ENCODE assay signal across 8 cellular contexts in genomic region chr1:156114919-156115513, GRCh38. TPM values are rescaled to one million over a fixed set of nuclear protein-coding genes. Genes with fewer than 3 reads are reported as not detected.
DNase-seq lines count a peak whose midpoint lies in the region; ATAC-seq and TF ChIP-seq lines count a peak whose summit lies in the region.

No MANE protein-coding gene starts in this region.

- POLR2A ChIA-PET in activated CD8-positive, alpha-beta T cell treated with anti-CD3 and anti-CD28 coated beads, Interleukin-2, amount 10 ng/mL, durations not matched to agents 7 days and 5 days (lab: Charles Lee), result interaction anchor here (0.8 to 1.6 kb wide), 4 partner anchors 12 to 79 kb away, joined by 3 to 8 read pairs (median 4); partner anchors contain the start of gene SLC25A44

- H3K27ac Mint-ChIP-seq in activated CD8-positive, alpha-beta T cell treated with anti-CD3 and anti-CD28 coated beads, Interleukin-2, amount 10 ng/mL, durations not matched to agents 7 days and 5 days, result no peak overlapping the region
- H3K27ac Mint-ChIP-seq in osteocyte (ENCODE audit: unreplicated experiment), result peak overlapping the region; percentile 99

- DNase-seq in DMS 273 (lab: John Stamatoyannopoulos, UW; ENCODE audit: unreplicated experiment) (peak; percentile 60), DMS 273 treated with DMSO at 0.1 percent for 48 hours (lab: John Stamatoyannopoulos, UW) (no peak), fibroblast of villous mesenchyme (ENCODE audit: low read depth) (no peak), osteocyte (ENCODE audit: extremely low spot score, unreplicated experiment) (no peak), NOMO-1 treated with dmso at 0.1 percent for 144 hours (lab: John Stamatoyannopoulos, UW; ENCODE audit: unreplicated experiment) (no peak)
- DNase-seq in activated CD8-positive, alpha-beta T cell treated with anti-CD3 and anti-CD28 coated beads, Interleukin-2, amount 10 ng/mL, durations not matched to agents 7 days and 5 days, result no peak

- CTCF ChIA-PET in activated CD8-positive, alpha-beta T cell treated with anti-CD3 and anti-CD28 coated beads, Interleukin-2, amount 10 ng/mL, durations not matched to agents 7 days and 5 days (lab: Charles Lee), result interaction anchor here (1.0 to 11.2 kb wide), 7 partner anchors 8 to 49 kb away, joined by 3 to 112 read pairs (median 6); no protein-coding TSS in a partner anchor

- H3K4me1 Mint-ChIP-seq in activated CD8-positive, alpha-beta T cell treated with anti-CD3 and anti-CD28 coated beads, Interleukin-2, amount 10 ng/mL, durations not matched to agents 7 days and 5 days (ENCODE audit: low read depth), result peaks cover 29% of the 10 kb centered on the region
- peaks cover 61% of the 10 kb centered on the region for H3K4me1 Mint-ChIP-seq in osteocyte (ENCODE audit: unreplicated experiment)

- ATAC-seq in HG03196 (IDR thresholded peaks at IDR 0.05; ENCODE audit: unreplicated experiment) (peak; percentile 6), GM18519 (IDR thresholded peaks at IDR 0.05; ENCODE audit: low FRiP score, unreplicated experiment) (no peak)
- peak; percentile 37 for ATAC-seq in activated CD8-positive, alpha-beta T cell treated with anti-CD3 and anti-CD28 coated beads, Interleukin-2, amount 10 ng/mL, durations not matched to agents 7 days and 5 days

- H3K4me3 Mint-ChIP-seq in activated CD8-positive, alpha-beta T cell treated with anti-CD3 and anti-CD28 coated beads, Interleukin-2, amount 10 ng/mL, durations not matched to agents 7 days and 5 days, result peak overlapping the region; percentile 80
- H3K4me3 Mint-ChIP-seq in osteocyte (ENCODE audit: unreplicated experiment), result peak overlapping the region; percentile 92

- H3K9me3 Mint-ChIP-seq in activated CD8-positive, alpha-beta T cell treated with anti-CD3 and anti-CD28 coated beads, Interleukin-2, amount 10 ng/mL, durations not matched to agents 7 days and 5 days (ENCODE audit: insufficient read depth), result no peaks in the 10 kb centered on the region
- no peaks in the 10 kb centered on the region for H3K9me3 Mint-ChIP-seq in osteocyte (ENCODE audit: unreplicated experiment)

- peak overlapping the region; percentile 100 for H3K4me3 ChIP-seq in fibroblast of villous mesenchyme (ENCODE audit: low read depth, low read length)

- no peak for TF ChIP-seq CTCF in fibroblast of villous mesenchyme (IDR thresholded peaks at IDR 0.05; ENCODE audit: insufficient read depth, low read depth, low read length)
- TF ChIP-seq CTCF in osteocyte (IDR thresholded peaks at IDR 0.05), result no peak

- H3K36me3 Mint-ChIP-seq in activated CD8-positive, alpha-beta T cell treated with anti-CD3 and anti-CD28 coated beads, Interleukin-2, amount 10 ng/mL, durations not matched to agents 7 days and 5 days (ENCODE audit: low read depth), result no peaks in the 10 kb centered on the region
- H3K36me3 Mint-ChIP-seq in osteocyte (ENCODE audit: unreplicated experiment), result peaks cover 7% of the 10 kb centered on the region

- H3K27me3 Mint-ChIP-seq in activated CD8-positive, alpha-beta T cell treated with anti-CD3 and anti-CD28 coated beads, Interleukin-2, amount 10 ng/mL, durations not matched to agents 7 days and 5 days (ENCODE audit: low read depth), result peaks cover 56% of the 10 kb centered on the region
- no peaks in the 10 kb centered on the region for H3K27me3 Mint-ChIP-seq in osteocyte (ENCODE audit: unreplicated experiment)

RNA-seq across cellular contexts. Expression of gene LMNA, which starts 0.5 kb away (rescaled TPM):
- total RNA-seq in activated CD8-positive, alpha-beta T cell treated with anti-CD3 and anti-CD28 coated beads, Interleukin-2, amount 10 ng/mL, durations not matched to agents 7 days and 5 days, result 10 to 100 TPM in 1 of 2 experiments, 1 to 10 TPM in 1; 8.5 to 10.3 TPM
- total RNA-seq in fibroblast of villous mesenchyme (694 and 1,059 TPM in 2 replicates), osteocyte (733 and 792 TPM in 2 replicates)

RNA-seq across cellular contexts. Expression of gene MEX3A, which starts 32.8 kb away (rescaled TPM):
- under 1 TPM; 0.05 TPM for total RNA-seq in activated CD8-positive, alpha-beta T cell treated with anti-CD3 and anti-CD28 coated beads, Interleukin-2, amount 10 ng/mL, durations not matched to agents 7 days and 5 days
- total RNA-seq in fibroblast of villous mesenchyme (1.7 and 1.9 TPM in 2 replicates), osteocyte (19.8 and 20.7 TPM in 2 replicates)

RNA-seq across cellular contexts. Expression of gene SEMA4A, which starts 38.4 kb away (rescaled TPM):
- 10 to 100 TPM; 16.8 to 17.8 TPM for total RNA-seq in activated CD8-positive, alpha-beta T cell treated with anti-CD3 and anti-CD28 coated beads, Interleukin-2, amount 10 ng/mL, durations not matched to agents 7 days and 5 days
- total RNA-seq in fibroblast of villous mesenchyme (0.43 and 0.64 TPM in 2 replicates), osteocyte (1.6 and 1.8 TPM in 2 replicates)

RNA-seq across cellular contexts. Expression of gene RAB25, which starts 54.1 kb away (rescaled TPM):
- total RNA-seq in activated CD8-positive, alpha-beta T cell treated with anti-CD3 and anti-CD28 coated beads, Interleukin-2, amount 10 ng/mL, durations not matched to agents 7 days and 5 days, result under 1 TPM in 1 of 2 experiments, not detected in 1; 0.50 TPM
- total RNA-seq in fibroblast of villous mesenchyme (not detected in 2 replicates), osteocyte (not detected in 2 replicates)

Comparison
In these comparisons a context has a peak if more than half of its experiments do, and no peak if none do; other contexts are left out.
1. RNA of gene LMNA, which starts 0.5 kb away (total RNA-seq): 733 to 792 TPM in osteocyte and 694 to 1,059 TPM in fibroblast of villous mesenchyme; 8.5 to 10.3 TPM in activated CD8-positive, alpha-beta T cell treated with anti-CD3 and anti-CD28 coated beads, Interleukin-2, amount 10 ng/mL, durations not matched to agents 7 days and 5 days; every median in the first group is over 10 times any median in the second.